8 cellular contexts compared by ENCODE assay signal in the genomic region with DNA sequence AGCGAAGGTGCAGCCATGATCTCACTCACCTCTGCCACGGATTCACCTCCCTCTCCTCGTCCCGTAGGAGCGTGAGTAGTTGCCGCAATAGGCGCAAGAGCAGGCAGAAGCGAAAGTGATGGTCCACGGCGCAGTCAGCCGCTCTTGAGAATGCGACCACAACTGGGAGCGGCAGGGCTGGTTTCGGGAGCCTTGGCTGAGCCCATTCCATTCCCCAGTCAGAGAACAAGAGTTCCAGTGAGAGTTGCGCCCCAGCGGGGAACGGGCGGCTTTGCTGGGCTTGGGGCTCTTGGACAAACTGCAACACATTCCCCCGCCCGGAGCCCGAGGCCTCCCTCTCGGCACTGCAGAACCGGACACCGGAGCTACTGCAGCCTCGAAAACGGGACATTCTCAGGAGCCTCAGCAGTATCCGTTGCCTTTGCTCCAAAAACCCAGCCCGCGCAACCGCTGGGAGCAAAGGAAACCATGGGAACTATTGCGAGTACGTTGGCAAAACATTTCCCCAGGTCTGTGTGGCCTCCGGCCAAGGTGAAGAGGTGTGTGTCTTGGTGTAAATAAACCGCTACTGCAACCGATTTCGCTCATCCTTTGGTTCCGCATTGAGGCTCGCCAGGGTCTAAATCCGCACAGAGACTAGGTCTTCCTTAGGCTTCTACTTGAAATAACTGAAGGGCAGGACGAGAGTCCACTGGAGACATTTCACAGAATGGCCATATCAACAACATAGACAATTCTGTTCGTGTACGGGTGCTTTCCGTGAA. TPM values are rescaled to one million over a fixed set of nuclear protein-coding genes. Genes with fewer than 3 reads are reported as not detected.
A peak's percentile ranks its signal among the peaks of the same experiment; 100 is the strongest.
DNase-seq lines count a peak whose midpoint lies in the region; ATAC-seq, FAIRE-seq and TF ChIP-seq lines count a peak whose summit lies in the region.

No MANE protein-coding gene starts in this region.

- no peaks in the 10 kb centered on the region for H3K9me2 ChIP-seq in hepatocyte (replicated peaks; ENCODE audit: insufficient read depth)

- intact Hi-C loops in ascending aorta (cut with DNase I): no loop called here

- H3K27me3 ChIP-seq in ascending aorta (no peaks in the 10 kb centered on the region), hepatocyte (no peaks in the 10 kb centered on the region)

- TF ChIP-seq CTCF in ascending aorta (IDR thresholded peaks at IDR 0.05): no peak
- TF ChIP-seq CTCF in hepatocyte (IDR thresholded peaks at IDR 0.05; ENCODE audit: poor library complexity): no peak

- no peaks in the 10 kb centered on the region for H3K36me3 ChIP-seq in ascending aorta
- no peaks in the 10 kb centered on the region for H3K36me3 ChIP-seq in hepatocyte (replicated peaks; ENCODE audit: insufficient read depth, low read depth)

- H4K20me1 ChIP-seq in hepatocyte (ENCODE audit: insufficient read depth, poor library complexity, severe bottlenecking): no peaks in the 10 kb centered on the region

- peak overlapping the region; percentile 85 for H2AFZ ChIP-seq in hepatocyte

- H3K9me3 ChIP-seq in T-helper 17 cell (ENCODE audit: control insufficient read depth, low read length, poor library complexity, severe bottlenecking) (no peaks in the 10 kb centered on the region), ascending aorta (no peaks in the 10 kb centered on the region), hepatocyte (ENCODE audit: low read depth) (no peaks in the 10 kb centered on the region)

- peaks cover 2% of the 10 kb centered on the region for H3K79me2 ChIP-seq in hepatocyte

- H3K27ac Mint-ChIP-seq in T-helper 17 cell: peak overlapping the region; percentile 91

- H3K36me3 Mint-ChIP-seq in T-helper 17 cell (ENCODE audit: low read depth): peaks cover 5% of the 10 kb centered on the region

- H3K27me3 Mint-ChIP-seq in T-helper 17 cell: no peaks in the 10 kb centered on the region

- peak overlapping the region; percentile 94 for H3K4me3 Mint-ChIP-seq in T-helper 17 cell

- H3K27ac ChIP-seq in ascending aorta: peak overlapping the region; percentile 78 to 81
- H3K27ac ChIP-seq in hepatocyte: peak overlapping the region; percentile 93

- H3K4me2 ChIP-seq in hepatocyte: peak overlapping the region; percentile 79

- ATAC-seq in HG02763 (IDR thresholded peaks at IDR 0.05; ENCODE audit: unreplicated experiment): peak; percentile 70
- ATAC-seq in T-helper 17 cell: peak; percentile 92

- WGBS in hepatocyte (ENCODE audit: low lambda C conversion rate, missing lambda C conversion rate): 44% methylated on average over 43 of the region's 43 CpGs

- DNase-seq in GM12892 (ENCODE audit: insufficient read length) (no peak), NCI-H1417 (lab: John Stamatoyannopoulos, UW) (peak; percentile 80 to 92 (median 88)), T-helper 17 cell (peak; percentile 12 to 29 (median 16)), ascending aorta (ENCODE audit: low spot score in 2 of 2) (peak in 1 of 2 donors; percentile 84), hepatocyte (ENCODE audit: low spot score) (peak; percentile 72), renal cortical epithelial cell (ENCODE audit: low read depth) (peak; percentile 76), epidermal melanocyte (ENCODE audit: insufficient read length, low spot score) (no peak)

- peak overlapping the region; percentile 60 to 70 for H3K4me3 ChIP-seq in ascending aorta
- peak overlapping the region; percentile 79 for H3K4me3 ChIP-seq in hepatocyte

- TF ChIP-seq POLR2A in GM12892 (IDR thresholded peaks at IDR 0.05; ENCODE audit: low read depth, low read length): peak; percentile 43; the same call in 1 of the 2 replicates

- no peaks in the 10 kb centered on the region for H3K4me1 ChIP-seq in ascending aorta
- no peaks in the 10 kb centered on the region for H3K4me1 ChIP-seq in hepatocyte (ENCODE audit: insufficient read depth)

- FAIRE-seq in GM12892 (lab: Jason Lieb, UNC): peak; percentile 80

- peaks cover 11% of the 10 kb centered on the region for H3K4me1 Mint-ChIP-seq in T-helper 17 cell

RNA-seq across cellular contexts. Expression of a gene that starts 5.7 kb away (rescaled TPM):
- 10.7 TPM for polyA plus RNA-seq in GM12892 (2012; ENCODE audit: missing spikeins)
- total RNA-seq in T-helper 17 cell: 10 to 100 TPM; 20.5 to 21.5 TPM
- total RNA-seq in ascending aorta: 3.6 TPM
- 25.2 and 26.4 TPM in 2 replicates for total RNA-seq in hepatocyte
- 3.8 and 5.5 TPM in 2 replicates for polyA plus RNA-seq in hepatocyte
- 15.6 and 23.5 TPM in 2 replicates for total RNA-seq in renal cortical epithelial cell

Comparison
In these comparisons a context has a peak if more than half of its experiments do, and no peak if none do; other contexts are left out.
1. DNase-seq: peak in NCI-H1417 (3 of 3), T-helper 17 cell (3 of 3), hepatocyte (single experiment) and renal cortical epithelial cell (single experiment); none in GM12892 (single experiment) and epidermal melanocyte (single experiment).